In genomic region chr1:199057284-199057683, GRCh38 we compare ENCODE assay signal across 23 cellular contexts.
"Had no signal": no experiment of that assay in that cellular context is flagged by ENCODE, and none has a peak within 500 bp of the region (broad histone marks: within the 10 kb centered on the region; RNA-seq: fewer than 3 reads in every experiment).

No MANE protein-coding gene starts in this region.

- H3K4me1 Mint-ChIP-seq: WTC11 had no signal

- H3K4me3 ChIP-seq: breast epithelium, SJSA1 had no signal

- H3K9me3 Mint-ChIP-seq: WTC11 had no signal

- H3K36me3 ChIP-seq: breast epithelium, SJSA1 had no signal

- H3K27ac ChIP-seq: breast epithelium, KMS-11, SJSA1 had no signal

- H3K4me1 ChIP-seq: breast epithelium, SJSA1 had no signal

- H3K9me3 ChIP-seq: breast epithelium, SJSA1 had no signal

- H3K27ac Mint-ChIP-seq: activated CD8-positive, alpha-beta T cell treated with anti-CD3 and anti-CD28 coated beads, Interleukin-2, amount 10 ng/mL, durations not matched to agents 7 days and 5 days; T-helper 1 cell treated with Interleukin-12 subunit alpha and Interleukin-12 subunit beta and Interleukin-4 antibody, amounts not matched to agents 30 μg/mL and 1 μg/mL, for 36 hours; WTC11 had no signal

- H3K9ac ChIP-seq: KMS-11 had no signal

- ATAC-seq: activated CD8-positive, alpha-beta T cell treated with anti-CD3 and anti-CD28 coated beads, Interleukin-2, amount 10 ng/mL, durations not matched to agents 7 days and 5 days; PC-3; SK-N-SH treated with all-trans-retinoic acid at 6 μM for 48 hours; WTC11 had no signal

- H3K4me2 ChIP-seq: KMS-11 had no signal

- H3K4me3 Mint-ChIP-seq: activated CD8-positive, alpha-beta T cell treated with anti-CD3 and anti-CD28 coated beads, Interleukin-2, amount 10 ng/mL, durations not matched to agents 7 days and 5 days; T-helper 1 cell treated with Interleukin-12 subunit alpha and Interleukin-12 subunit beta and Interleukin-4 antibody, amounts not matched to agents 30 μg/mL and 1 μg/mL, for 36 hours; WTC11 had no signal

- H3K27me3 ChIP-seq: breast epithelium, SJSA1 had no signal

- DNase-seq: activated CD4-positive, alpha-beta T cell treated with anti-CD3 and anti-CD28 coated beads for 48 hours; activated CD4-positive, alpha-beta T cell treated with anti-CD3 and anti-CD28 coated beads, Interleukin-2, amount 50 U/mL, for 4 hours; activated CD4-positive, CD25-positive, alpha-beta regulatory T cell treated with anti-CD3 and anti-CD28 coated beads, Interleukin-2, amount 50 U/mL, for 72 hours; activated CD8-positive, alpha-beta memory T cell treated with anti-CD3 and anti-CD28 coated beads, Interleukin-2, amount 50 U/mL, for 48 hours; activated CD8-positive, alpha-beta T cell treated with anti-CD3 and anti-CD28 coated beads, Interleukin-2, amount 10 ng/mL, durations not matched to agents 7 days and 5 days; activated naive CD4-positive, alpha-beta T cell treated with anti-CD3 and anti-CD28 coated beads, Interleukin-2, amount 50 U/mL, for 16 hours; activated T-cell treated with anti-CD3 and anti-CD28 coated beads, Interleukin-2, amount 50 U/mL, for 1 hour; aorta; MM.1S; NCI-H1105; NCI-H1436; NCI-H1694 treated with DMSO at 0.1 percent for 48 hours; NCI-H2081; NCI-H510A treated with DMSO at 0.1 percent for 48 hours; NK-92 treated with Interleukin-12 subunit alpha and Interleukin-12 subunit beta, amount 100 ng/mL, for 24 hours; PC-3; SHP77 had no signal
